In the genomic region with DNA sequence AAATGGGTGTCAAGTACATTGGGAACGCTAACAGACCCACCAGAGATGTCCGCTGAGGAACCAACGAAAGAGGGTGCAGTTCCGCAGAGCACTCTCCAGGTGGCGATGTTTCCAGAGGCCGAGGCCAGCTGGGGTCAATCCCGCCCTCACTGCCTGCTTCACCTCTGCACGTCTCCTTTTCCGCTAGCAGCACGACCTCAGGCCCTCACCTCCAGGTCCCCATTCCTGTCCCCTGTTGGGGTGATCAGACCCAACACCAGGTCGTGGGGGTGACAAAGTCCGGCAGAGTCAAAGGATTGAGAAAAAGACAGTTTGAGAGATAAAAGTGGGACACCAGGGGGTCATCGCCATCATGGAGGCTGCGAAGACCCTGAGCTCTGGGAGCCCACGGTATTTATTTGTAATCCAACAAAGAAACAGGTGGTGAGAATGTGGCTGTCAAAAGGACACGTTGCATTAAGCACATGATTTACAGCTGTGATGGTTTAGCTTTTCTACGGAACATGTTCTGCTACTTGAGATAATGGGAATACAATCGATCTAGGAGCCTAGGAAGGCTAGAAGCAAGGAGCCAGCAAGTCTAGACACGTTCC, we compare ENCODE assay signal across 7 cellular contexts. TPM values are rescaled to one million over a fixed set of nuclear protein-coding genes. Genes with fewer than 3 reads are reported as not detected.
A peak's percentile ranks its signal among the peaks of the same experiment; 100 is the strongest.
DNase-seq lines count a peak whose midpoint lies in the region; ATAC-seq and TF ChIP-seq lines count a peak whose summit lies in the region.

No MANE protein-coding gene starts in this region.

- no peaks in the 10 kb centered on the region for H3K27me3 ChIP-seq in Loucy (ENCODE audit: insufficient read depth, low read length, poor library complexity, severe bottlenecking)
- no peaks in the 10 kb centered on the region for H3K27me3 ChIP-seq in body of pancreas
- no peaks in the 10 kb centered on the region for H3K27me3 ChIP-seq in kidney epithelial cell (ENCODE audit: control insufficient read depth, insufficient read depth, low read length)
- H3K27me3 ChIP-seq in stomach = no peaks in the 10 kb centered on the region

- H3K4me3 ChIP-seq in Loucy (ENCODE audit: low read length, poor library complexity, severe bottlenecking) (no peak overlapping the region), body of pancreas (no peak overlapping the region), kidney epithelial cell (ENCODE audit: low read depth, low read length) (no peak overlapping the region), stomach (no peak overlapping the region)

- no peaks in the 10 kb centered on the region for H3K9me2 ChIP-seq in Loucy (replicated peaks; ENCODE audit: low read depth, low read length)

- TF ChIP-seq CTCF in GM12872 (IDR thresholded peaks at IDR 0.05; ENCODE audit: insufficient read depth, low read depth, low read length) (peak; percentile 96), Loucy (conservative IDR thresholded peaks at IDR 0.05; ENCODE audit: low read length) (peak; percentile 79), body of pancreas (IDR thresholded peaks at IDR 0.05) (peak; percentile 63 to 80 (median 74)), kidney epithelial cell (IDR thresholded peaks at IDR 0.05; ENCODE audit: insufficient read depth, low read length, poor library complexity, severe bottlenecking) (peak; percentile 88), stomach (IDR thresholded peaks at IDR 0.05) (peak in 5 of 7 experiments; percentile 54 to 71 (median 58))

- TF ChIP-seq POLR2A in body of pancreas (IDR thresholded peaks at IDR 0.05) (no peak), stomach (IDR thresholded peaks at IDR 0.05) (no peak)

- no peak for TF ChIP-seq EP300 in stomach (IDR thresholded peaks at IDR 0.05)

- no peak overlapping the region for H2AFZ ChIP-seq in Loucy (ENCODE audit: low read length)

- H3K79me2 ChIP-seq in Loucy (ENCODE audit: insufficient read depth, low read length) = no peaks in the 10 kb centered on the region

- WGBS in body of pancreas, 2 donors = 13 to 18% methylated on average over 16 to 19 of the region's 19 CpGs
- WGBS in stomach, 5 donors = 26 to 41% (median 28%) methylated on average over 19 of the region's 19 CpGs

- ATAC-seq in body of pancreas (peak; percentile 76), GM21619 (IDR thresholded peaks at IDR 0.05; ENCODE audit: unreplicated experiment) (no peak)

- H3F3A ChIP-seq in Loucy (ENCODE audit: low read depth) = no peaks in the 10 kb centered on the region

- H3K36me3 ChIP-seq in Loucy (ENCODE audit: insufficient read depth, low read length) = peaks cover 34% of the 10 kb centered on the region; the same call in 1 of the 2 replicates
- H3K36me3 ChIP-seq in body of pancreas (replicated peaks in 1 of 2; ENCODE audit: insufficient read depth in 1 of 2, low read depth in 2 of 2) = no peaks in the 10 kb centered on the region
- H3K36me3 ChIP-seq in kidney epithelial cell (ENCODE audit: control insufficient read depth, insufficient read depth, low read length) = peaks cover 1% of the 10 kb centered on the region
- peaks cover 0 to 9% (median 8%) of the 10 kb centered on the region in 4 donors for H3K36me3 ChIP-seq in stomach

- H3K9ac ChIP-seq in Loucy (ENCODE audit: low read depth, low read length, poor library complexity, severe bottlenecking) = no peak overlapping the region

- no peak overlapping the region for H3K27ac ChIP-seq in body of pancreas
- no peak overlapping the region for H3K27ac ChIP-seq in stomach

- H3K4me1 ChIP-seq in Loucy (ENCODE audit: insufficient read depth, low read length, poor library complexity, severe bottlenecking) (peaks cover 20% of the 10 kb centered on the region), body of pancreas (peaks cover 7% of the 10 kb centered on the region), stomach (peaks cover 0 to 12% (median 5%) of the 10 kb centered on the region in 4 donors)

- H3K9me3 ChIP-seq in Loucy (ENCODE audit: insufficient read depth, low read depth, low read length) (no peaks in the 10 kb centered on the region), body of pancreas (no peaks in the 10 kb centered on the region), stomach (no peaks in the 10 kb centered on the region)

- DNase-seq in SHP77 (lab: John Stamatoyannopoulos, UW) (peak; percentile 12 to 39), body of pancreas (peak; percentile 55 to 62 (median 60)), kidney epithelial cell (ENCODE audit: low read depth) (no peak), stomach (peak; percentile 52)

- intact Hi-C loops in body of pancreas (cut with DNase I) (no loop called here), stomach (cut with DNase I; ENCODE audit: low total_unique reads) (no loop called here)

- no peaks in the 10 kb centered on the region for H4K20me1 ChIP-seq in Loucy (ENCODE audit: insufficient read depth, low read length, poor library complexity, severe bottlenecking)

- no peak overlapping the region for H3K4me2 ChIP-seq in Loucy (ENCODE audit: low read depth, low read length, poor library complexity, severe bottlenecking)

RNA-seq across cellular contexts. Expression of a gene that starts 27.3 kb away (rescaled TPM):
- total RNA-seq in body of pancreas = 1 to 10 TPM; 2.1 to 4.0 TPM
- total RNA-seq in kidney epithelial cell = 0.55 TPM in 1 of 2 replicates, not detected in the other
- total RNA-seq in stomach = 10 to 100 TPM in 3 of 5 donors, 1 to 10 TPM in 2; 3.3 to 78.2 (median 19.2) TPM
- 1 to 10 TPM; 1.1 to 2.8 (median 2.1) TPM for polyA plus RNA-seq in stomach
